Comparison of ENCODE assay signal across 11 cellular contexts in the genomic region with DNA sequence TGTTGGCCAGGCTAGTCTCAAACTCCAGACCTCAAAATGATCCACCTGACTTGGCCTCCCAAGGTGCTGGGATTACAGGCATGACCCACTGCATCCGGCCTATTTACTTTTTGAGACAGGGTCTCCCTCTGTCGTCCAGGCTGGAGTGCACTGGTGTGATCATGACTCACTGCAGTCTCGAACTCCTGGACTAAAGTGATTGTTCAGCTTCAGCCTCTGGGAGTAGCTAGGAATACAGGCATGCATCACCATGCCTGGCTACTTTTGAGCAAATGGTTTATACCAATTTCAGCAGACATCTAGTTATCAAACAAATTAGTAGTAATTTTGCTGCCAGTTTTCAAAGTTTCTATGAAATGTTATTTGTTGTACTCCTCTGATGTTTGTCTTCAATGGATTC. TPM values are rescaled to one million over a fixed set of nuclear protein-coding genes. Genes with fewer than 3 reads are reported as not detected.
DNase-seq lines count a peak whose midpoint lies in the region; ATAC-seq and TF ChIP-seq lines count a peak whose summit lies in the region.
"Had no signal": no experiment of that assay in that cellular context is flagged by ENCODE, and none has a peak within 500 bp of the region (broad histone marks: within the 10 kb centered on the region; RNA-seq: fewer than 3 reads in every experiment).

No MANE protein-coding gene starts in this region.

- H3K79me2 ChIP-seq in Karpas-422 (ENCODE audit: low read length) (peaks cover 43% of the 10 kb centered on the region), neural progenitor cell (ENCODE audit: low read depth) (peaks cover 80% of the 10 kb centered on the region)

- CTCF ChIA-PET in activated CD4-positive, alpha-beta T cell treated with anti-CD3 and anti-CD28 coated beads for 36 hours (lab: Charles Lee), result no interaction called here

- H3K27ac Mint-ChIP-seq in activated CD4-positive, alpha-beta T cell treated with anti-CD3 and anti-CD28 coated beads for 36 hours, result peak overlapping the region; percentile 69
- H3K27ac Mint-ChIP-seq in brain, result peak overlapping the region in 3 of 5 experiments; percentile 24 to 99 (median 96)
- H3K27ac Mint-ChIP-seq in neural progenitor cell, result no peak overlapping the region

- H3K27me3 ChIP-seq in Karpas-422 (ENCODE audit: low read length) (no peaks in the 10 kb centered on the region), neural progenitor cell (no peaks in the 10 kb centered on the region), left lung (no peaks in the 10 kb centered on the region)

- H3K4me3 Mint-ChIP-seq in activated CD4-positive, alpha-beta T cell treated with anti-CD3 and anti-CD28 coated beads for 36 hours, result peak overlapping the region; percentile 95
- peak overlapping the region; percentile 88 to 96 (median 93) for H3K4me3 Mint-ChIP-seq in brain
- peak overlapping the region; percentile 92 for H3K4me3 Mint-ChIP-seq in neural progenitor cell

- H3K9me2 ChIP-seq in Karpas-422 (replicated peaks; ENCODE audit: insufficient read depth, low read length), result no peaks in the 10 kb centered on the region

- H3K36me3 ChIP-seq in Karpas-422 (ENCODE audit: insufficient read depth, low read length) (peaks cover 40% of the 10 kb centered on the region), neural progenitor cell (peaks cover 17% of the 10 kb centered on the region), left lung (peaks cover 0 to 8% of the 10 kb centered on the region in 2 donors)

- no peak for ATAC-seq in activated CD4-positive, alpha-beta T cell treated with anti-CD3 and anti-CD28 coated beads for 36 hours
- ATAC-seq in esophagus mucosa, result no peak
- no peak for ATAC-seq in left lung
- ATAC-seq: activated CD4-positive, CD25-positive, alpha-beta regulatory T cell treated with anti-CD3 and anti-CD28 coated beads, Interleukin-2, amount 50 U/mL, for 24 hours; left ventricle myocardium superior had no signal

- H3K9me3 ChIP-seq in Karpas-422 (ENCODE audit: low read length) (peaks cover 7% of the 10 kb centered on the region), neural progenitor cell (ENCODE audit: low read depth) (no peaks in the 10 kb centered on the region), left lung (no peaks in the 10 kb centered on the region)

- no peaks in the 10 kb centered on the region for H3K27me3 Mint-ChIP-seq in activated CD4-positive, alpha-beta T cell treated with anti-CD3 and anti-CD28 coated beads for 36 hours
- peaks cover 17% of the 10 kb centered on the region for H3K27me3 Mint-ChIP-seq in brain
- H3K27me3 Mint-ChIP-seq in neural progenitor cell (ENCODE audit: insufficient read depth, low read depth), result peaks cover 4% of the 10 kb centered on the region

- peaks cover 24% of the 10 kb centered on the region for H3F3A ChIP-seq in neural progenitor cell (ENCODE audit: low read depth)

- POLR2A ChIA-PET in activated CD4-positive, alpha-beta T cell treated with anti-CD3 and anti-CD28 coated beads for 36 hours (lab: Charles Lee), result no interaction called here

- H2AFZ ChIP-seq in Karpas-422 (ENCODE audit: low read length), result no peak overlapping the region
- no peak overlapping the region for H2AFZ ChIP-seq in neural progenitor cell (replicated peaks)

- H3K9ac ChIP-seq in Karpas-422 (ENCODE audit: low read length), result peak overlapping the region; percentile 98; the same call in 1 of the 2 replicates
- no peak overlapping the region for H3K9ac ChIP-seq in neural progenitor cell

- DNase-seq in activated CD4-positive, alpha-beta T cell treated with anti-CD3 and anti-CD28 coated beads for 36 hours, result no peak
- no peak for DNase-seq in activated CD4-positive, alpha-beta T cell treated with anti-CD3 and anti-CD28 coated beads, Interleukin-2, amount 50 U/mL, for 1 hour
- DNase-seq in Karpas-422 (no peak), neural progenitor cell (ENCODE audit: low spot score) (no peak), left lung (no peak), kidney glomerular epithelial cell (lab: John Stamatoyannopoulos, UW) (no peak)
- DNase-seq: left ventricle myocardium superior, NCI-H187 had no signal

- peaks cover 2% of the 10 kb centered on the region for H3K9me3 Mint-ChIP-seq in activated CD4-positive, alpha-beta T cell treated with anti-CD3 and anti-CD28 coated beads for 36 hours (ENCODE audit: low read depth)
- H3K9me3 Mint-ChIP-seq in brain, result peaks cover 6 to 21% (median 11%) of the 10 kb centered on the region in 5 experiments
- peaks cover 15% of the 10 kb centered on the region for H3K9me3 Mint-ChIP-seq in neural progenitor cell

- intact Hi-C loops in activated CD4-positive, alpha-beta T cell treated with anti-CD3 and anti-CD28 coated beads for 36 hours (cut with DNase I, micrococcal nuclease), result loop anchor here (5.0 to 10.0 kb wide), 6 partner anchors 42 to 1904 kb away; partner anchors contain the start of genes ACBD5 (in 1 of the 2), MAP3K8 (in 1 of the 2) and MPP7 (in 1 of the 2)
- intact Hi-C loops in left lung (cut with DNase I), result no loop called here

- H3K4me2 ChIP-seq in Karpas-422 (ENCODE audit: low read depth, low read length, poor library complexity, severe bottlenecking), result peak overlapping the region; percentile 80
- H3K4me2 ChIP-seq in neural progenitor cell, result peak overlapping the region; percentile 93

- TF ChIP-seq CTCF in brain (conservative IDR thresholded peaks at IDR 0.05) (no peak), neural progenitor cell (IDR thresholded peaks at IDR 0.05) (no peak), left lung (IDR thresholded peaks at IDR 0.05) (no peak)

- peaks cover 41% of the 10 kb centered on the region for H3K4me1 Mint-ChIP-seq in activated CD4-positive, alpha-beta T cell treated with anti-CD3 and anti-CD28 coated beads for 36 hours
- H3K4me1 Mint-ChIP-seq in brain (peaks cover 46% of the 10 kb centered on the region), neural progenitor cell (peaks cover 30% of the 10 kb centered on the region)

- H3K36me3 Mint-ChIP-seq in activated CD4-positive, alpha-beta T cell treated with anti-CD3 and anti-CD28 coated beads for 36 hours (ENCODE audit: low read depth), result peaks cover 56% of the 10 kb centered on the region
- H3K36me3 Mint-ChIP-seq in brain (peaks cover 61% of the 10 kb centered on the region), neural progenitor cell (peaks cover 45% of the 10 kb centered on the region)

- H3K27ac ChIP-seq in Karpas-422 (ENCODE audit: low read length) (no peak overlapping the region), neural progenitor cell (no peak overlapping the region), left lung (no peak overlapping the region)

- H3K4me3 ChIP-seq in Karpas-422 (ENCODE audit: low read length), result peak overlapping the region; percentile 97
- H3K4me3 ChIP-seq in neural progenitor cell, result peak overlapping the region; percentile 93
- no peak overlapping the region for H3K4me3 ChIP-seq in left lung

- H3K4me1 ChIP-seq in Karpas-422 (ENCODE audit: low read length) (peaks cover 27% of the 10 kb centered on the region), neural progenitor cell (peaks cover 27% of the 10 kb centered on the region), left lung (peaks cover 13 to 35% of the 10 kb centered on the region in 2 donors)

- H4K20me1 ChIP-seq in Karpas-422 (ENCODE audit: insufficient read depth, low read depth, low read length), result peaks cover 8% of the 10 kb centered on the region
- peaks cover 42% of the 10 kb centered on the region for H4K20me1 ChIP-seq in neural progenitor cell (ENCODE audit: low read depth)

RNA-seq across cellular contexts. Expression of gene WAC, which starts 2.2 kb away (rescaled TPM):
- 100 to 1,000 TPM; 103 to 136 TPM for total RNA-seq in activated CD4-positive, alpha-beta T cell treated with anti-CD3 and anti-CD28 coated beads for 36 hours
- 102 and 156 TPM in 2 replicates for total RNA-seq in Karpas-422 (2014; rRNA removed; shearing (Covaris generic); ENCODE audit: low replicate concordance)
- 109 TPM for polyA plus RNA-seq in brain (ENCODE audit: insufficient read depth, low read depth, low replicate concordance)
- total RNA-seq in neural progenitor cell (ENCODE audit: low replicate concordance) (138 and 174 TPM in 2 replicates), esophagus mucosa (62.8 TPM), left lung (100 to 1,000 TPM in 1 of 2 donors, 10 to 100 TPM in 1; 90.7 to 106 TPM)

Comparison
In these comparisons a context has a peak if more than half of its experiments do, and no peak if none do; other contexts are left out.
1. H3K4me3 ChIP-seq: peak in Karpas-422 (single experiment) and neural progenitor cell (single experiment); none in left lung (0 of 2).
2. intact Hi-C loops: an anchor here in activated CD4-positive, alpha-beta T cell treated with anti-CD3 and anti-CD28 coated beads for 36 hours (5.0 to 10.0 kb wide); none called in left lung.
3. Peak in every context shown above with its lines, with median percentiles within 50 percentile points of each other: H3K4me3 Mint-ChIP-seq.